ENCODE assay signal across 20 cellular contexts in the genomic region with DNA sequence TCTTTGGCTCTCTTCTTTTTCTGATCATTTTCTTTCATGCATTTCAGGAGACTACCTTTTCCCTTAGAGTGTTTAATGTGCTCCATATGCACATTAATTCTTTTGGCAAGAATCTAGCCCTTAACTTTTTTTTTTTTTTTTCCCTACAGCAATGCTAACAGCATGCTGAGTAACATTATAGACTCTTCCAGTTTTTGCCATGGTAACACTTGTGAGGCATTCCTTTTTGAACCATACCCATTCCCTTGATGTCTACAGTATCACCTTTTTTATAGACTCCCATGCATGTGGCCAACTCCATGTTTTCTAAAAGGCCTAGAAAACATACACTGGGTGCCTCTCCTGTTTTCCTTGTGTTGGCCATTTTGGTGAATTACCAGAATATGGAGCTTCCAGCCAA.
"Had no signal": no experiment of that assay in that cellular context is flagged by ENCODE, and none has a peak within 500 bp of the region (broad histone marks: within the 10 kb centered on the region; RNA-seq: fewer than 3 reads in every experiment).

No MANE protein-coding gene starts in this region.

- DNase-seq: activated CD4-positive, CD25-positive, alpha-beta regulatory T cell; activated CD8-positive, alpha-beta memory T cell treated with anti-CD3 and anti-CD28 coated beads, Interleukin-2, amount 50 U/mL, for 4 hours; activated CD8-positive, alpha-beta T cell treated with anti-CD3 and anti-CD28 coated beads for 36 hours; activated effector memory CD4-positive, alpha-beta T cell treated with Interleukin-2 at 50 U/mL for 16 hours; activated naive CD4-positive, alpha-beta T cell; caudate nucleus; IMR-90; MV-4-11; NCI-H1092 treated with DMSO at 0.1 percent for 48 hours; NCI-H1417 treated with DMSO at 0.1 percent for 48 hours; NCI-H1694; NCI-H2029; NCI-H345; NCI-H510A; NCI-H526 treated with DMSO at 0.1 percent for 48 hours; NCI-H82; SIG-M5; T-cell had no signal

- H3K27me3 Mint-ChIP-seq: activated CD8-positive, alpha-beta T cell treated with anti-CD3 and anti-CD28 coated beads for 36 hours; activated naive CD4-positive, alpha-beta T cell treated with anti-CD3 and anti-CD28 coated beads, Interleukin-2, amount 50 U/mL, for 24 hours; T-cell had no signal

- H3K9me3 Mint-ChIP-seq: activated CD8-positive, alpha-beta T cell treated with anti-CD3 and anti-CD28 coated beads for 36 hours; activated naive CD4-positive, alpha-beta T cell treated with anti-CD3 and anti-CD28 coated beads, Interleukin-2, amount 50 U/mL, for 24 hours; activated T-helper 1 cell treated with anti-CD3 and anti-CD28 coated beads, Interleukin-12 subunit alpha, Interleukin-12 subunit beta, Interleukin-2, Interleukin-4 antibody, amounts not matched to agents 30 ng/mL and 10 ng/mL and 1 ng/mL, durations not matched to agents 14 hours and 24 hours and 36 hours; T-cell had no signal

- H3K4me3 Mint-ChIP-seq: activated CD8-positive, alpha-beta T cell treated with anti-CD3 and anti-CD28 coated beads for 36 hours; activated naive CD4-positive, alpha-beta T cell treated with anti-CD3 and anti-CD28 coated beads, Interleukin-2, amount 50 U/mL, for 24 hours; activated T-helper 1 cell treated with anti-CD3 and anti-CD28 coated beads, Interleukin-12 subunit alpha, Interleukin-12 subunit beta, Interleukin-2, Interleukin-4 antibody, amounts not matched to agents 30 ng/mL and 10 ng/mL and 1 ng/mL, durations not matched to agents 14 hours and 24 hours and 36 hours; T-cell had no signal

- H3K27ac Mint-ChIP-seq: activated CD8-positive, alpha-beta T cell treated with anti-CD3 and anti-CD28 coated beads for 36 hours; activated T-helper 1 cell treated with anti-CD3 and anti-CD28 coated beads, Interleukin-12 subunit alpha, Interleukin-12 subunit beta, Interleukin-2, Interleukin-4 antibody, amounts not matched to agents 30 ng/mL and 10 ng/mL and 1 ng/mL, durations not matched to agents 14 hours and 24 hours and 36 hours; T-cell had no signal

- ATAC-seq: activated CD8-positive, alpha-beta T cell treated with anti-CD3 and anti-CD28 coated beads for 36 hours; T-cell had no signal
